ENCODE assay signal across 8 cellular contexts in the genomic region with DNA sequence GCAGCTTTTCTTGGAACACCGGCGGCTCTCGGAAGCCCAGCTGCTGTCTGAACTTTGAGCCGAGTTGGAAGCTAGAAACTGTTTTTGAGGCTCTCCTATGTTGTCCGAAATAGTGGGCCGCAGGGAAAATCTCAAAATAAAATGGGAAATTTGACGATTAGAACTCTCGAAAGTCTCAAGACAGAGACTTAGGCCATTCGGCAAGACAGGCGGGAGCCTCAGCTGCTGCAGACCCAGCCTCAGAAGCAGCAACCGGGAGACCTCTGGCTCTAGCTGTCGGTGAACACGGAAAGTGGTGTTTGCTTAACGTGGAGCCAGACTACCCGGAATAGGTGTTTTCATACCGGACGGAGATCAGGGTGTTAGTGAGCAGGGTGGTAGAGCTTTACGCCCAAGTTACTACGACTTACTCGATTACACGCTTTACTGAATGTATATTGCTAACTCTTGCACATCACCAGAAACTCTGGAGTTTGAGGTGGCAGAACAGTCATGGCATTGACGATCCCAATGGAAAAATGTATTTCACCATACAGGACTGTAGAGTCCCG. TPM values are rescaled to one million over a fixed set of nuclear protein-coding genes. Genes with fewer than 3 reads are reported as not detected.
DNase-seq lines count a peak whose midpoint lies in the region; ATAC-seq and TF ChIP-seq lines count a peak whose summit lies in the region.

No MANE protein-coding gene starts in this region.

- H3K4me3 ChIP-seq in GM23338 = peak overlapping the region; percentile 87
- H3K4me3 ChIP-seq in WI38 (ENCODE audit: low read depth, low read length) = peak overlapping the region; percentile 82
- peak overlapping the region; percentile 84 for H3K4me3 ChIP-seq in cardiac muscle cell
- H3K4me3 ChIP-seq in skeletal muscle cell (ENCODE audit: low read depth, low read length) = peak overlapping the region; percentile 96

- TF ChIP-seq CTCF in CD14-positive monocyte (IDR thresholded peaks at IDR 0.05) = no peak
- no peak for TF ChIP-seq CTCF in GM23338 (conservative IDR thresholded peaks at IDR 0.05; ENCODE audit: low read depth in 2 of 2)
- no peak for TF ChIP-seq CTCF in WI38 (IDR thresholded peaks at IDR 0.05; ENCODE audit: low read depth, low read length)
- no peak for TF ChIP-seq CTCF in cardiac muscle cell (IDR thresholded peaks at IDR 0.05; ENCODE audit: low read depth, low read length)

- no peaks in the 10 kb centered on the region for H3K27me3 ChIP-seq in GM23338 (ENCODE audit: insufficient read depth)
- H3K27me3 ChIP-seq in cardiac muscle cell = no peaks in the 10 kb centered on the region

- intact Hi-C loops in CD14-positive monocyte (cut with micrococcal nuclease) = loop anchor here in 1 of 2 donors (5.0 kb wide), 1 partner anchor 84 kb away; a partner anchor contains a TSS

- H3K27ac ChIP-seq in GM23338 (ENCODE audit: low read depth) (peak overlapping the region; percentile 98), cardiac muscle cell (peak overlapping the region; percentile 94)

- H4K20me1 ChIP-seq in GM23338 (replicated peaks; ENCODE audit: insufficient read depth) = peaks cover 12% of the 10 kb centered on the region

- H3K27ac Mint-ChIP-seq in CD14-positive monocyte (peak overlapping the region; percentile 91 to 97 (median 95)), GM23338 (peak overlapping the region; percentile 98)

- H3K4me2 ChIP-seq in GM23338 = peak overlapping the region; percentile 85

- H3K9me3 ChIP-seq in cardiac muscle cell (ENCODE audit: low read depth) = no peaks in the 10 kb centered on the region

- H3K9me3 Mint-ChIP-seq in CD14-positive monocyte = no peaks in the 10 kb centered on the region
- no peaks in the 10 kb centered on the region; the same call in 2 of the 3 replicates for H3K9me3 Mint-ChIP-seq in GM23338

- H3K9me2 ChIP-seq in GM23338 (ENCODE audit: insufficient read depth) = no peaks in the 10 kb centered on the region

- peaks cover 22% of the 10 kb centered on the region for H3K36me3 ChIP-seq in GM23338 (ENCODE audit: insufficient read depth)
- peaks cover 40% of the 10 kb centered on the region for H3K36me3 ChIP-seq in cardiac muscle cell

- peak overlapping the region; percentile 23; the same call in 1 of the 2 replicates for H2AFZ ChIP-seq in GM23338

- peaks cover 0 to 2% (median 0%) of the 10 kb centered on the region in 3 donors for H3K27me3 Mint-ChIP-seq in CD14-positive monocyte (ENCODE audit: low read depth in 3 of 3)
- H3K27me3 Mint-ChIP-seq in GM23338 (ENCODE audit: insufficient read depth, low read depth, poor library complexity) = peaks cover 11% of the 10 kb centered on the region

- H3K36me3 Mint-ChIP-seq in CD14-positive monocyte (peaks cover 45 to 69% of the 10 kb centered on the region in 2 donors), GM23338 (ENCODE audit: low read depth) (peaks cover 65% of the 10 kb centered on the region)

- H3K79me2 ChIP-seq in GM23338 (replicated peaks; ENCODE audit: insufficient read depth) = peaks cover 10% of the 10 kb centered on the region; the same call in 1 of the 2 replicates

- DNase-seq in CD14-positive monocyte (ENCODE audit: low spot score) = no peak
- DNase-seq in GM23338 (ENCODE audit: low spot score) = no peak
- no peak for DNase-seq in cardiac muscle cell (ENCODE audit: low read depth in 1 of 2, low spot score in 1 of 2)
- no peak for DNase-seq in skeletal muscle cell (ENCODE audit: low read depth)
- no peak for DNase-seq in NCI-H748 treated with DMSO at 0.1 percent for 48 hours (lab: John Stamatoyannopoulos, UW)

- H3K4me3 Mint-ChIP-seq in CD14-positive monocyte = peak overlapping the region; percentile 88 to 94
- H3K4me3 Mint-ChIP-seq in GM23338 = peak overlapping the region; percentile 89

- H3F3A ChIP-seq in GM23338 (replicated peaks; ENCODE audit: low read depth) = peaks cover 26% of the 10 kb centered on the region; the same call in 1 of the 2 replicates

- ATAC-seq in GM23338 (peak; percentile 13), HG02973 (IDR thresholded peaks at IDR 0.05; ENCODE audit: unreplicated experiment) (no peak), GM18870 (IDR thresholded peaks at IDR 0.05; ENCODE audit: unreplicated experiment) (no peak)

- H3K4me1 ChIP-seq in GM23338 (ENCODE audit: insufficient read depth) (peaks cover 13% of the 10 kb centered on the region; the same call in 1 of the 2 replicates), cardiac muscle cell (ENCODE audit: low read depth) (peaks cover 6% of the 10 kb centered on the region)

- H3K4me1 Mint-ChIP-seq in CD14-positive monocyte = peaks cover 18% of the 10 kb centered on the region
- H3K4me1 Mint-ChIP-seq in GM23338 = peaks cover 12% of the 10 kb centered on the region

TF ChIP-seq in GM23338, 12 proteins besides CTCF, POLR2A, EP300 and RAD21 (continues in another document):
- TF ChIP-seq, protein P1, sequence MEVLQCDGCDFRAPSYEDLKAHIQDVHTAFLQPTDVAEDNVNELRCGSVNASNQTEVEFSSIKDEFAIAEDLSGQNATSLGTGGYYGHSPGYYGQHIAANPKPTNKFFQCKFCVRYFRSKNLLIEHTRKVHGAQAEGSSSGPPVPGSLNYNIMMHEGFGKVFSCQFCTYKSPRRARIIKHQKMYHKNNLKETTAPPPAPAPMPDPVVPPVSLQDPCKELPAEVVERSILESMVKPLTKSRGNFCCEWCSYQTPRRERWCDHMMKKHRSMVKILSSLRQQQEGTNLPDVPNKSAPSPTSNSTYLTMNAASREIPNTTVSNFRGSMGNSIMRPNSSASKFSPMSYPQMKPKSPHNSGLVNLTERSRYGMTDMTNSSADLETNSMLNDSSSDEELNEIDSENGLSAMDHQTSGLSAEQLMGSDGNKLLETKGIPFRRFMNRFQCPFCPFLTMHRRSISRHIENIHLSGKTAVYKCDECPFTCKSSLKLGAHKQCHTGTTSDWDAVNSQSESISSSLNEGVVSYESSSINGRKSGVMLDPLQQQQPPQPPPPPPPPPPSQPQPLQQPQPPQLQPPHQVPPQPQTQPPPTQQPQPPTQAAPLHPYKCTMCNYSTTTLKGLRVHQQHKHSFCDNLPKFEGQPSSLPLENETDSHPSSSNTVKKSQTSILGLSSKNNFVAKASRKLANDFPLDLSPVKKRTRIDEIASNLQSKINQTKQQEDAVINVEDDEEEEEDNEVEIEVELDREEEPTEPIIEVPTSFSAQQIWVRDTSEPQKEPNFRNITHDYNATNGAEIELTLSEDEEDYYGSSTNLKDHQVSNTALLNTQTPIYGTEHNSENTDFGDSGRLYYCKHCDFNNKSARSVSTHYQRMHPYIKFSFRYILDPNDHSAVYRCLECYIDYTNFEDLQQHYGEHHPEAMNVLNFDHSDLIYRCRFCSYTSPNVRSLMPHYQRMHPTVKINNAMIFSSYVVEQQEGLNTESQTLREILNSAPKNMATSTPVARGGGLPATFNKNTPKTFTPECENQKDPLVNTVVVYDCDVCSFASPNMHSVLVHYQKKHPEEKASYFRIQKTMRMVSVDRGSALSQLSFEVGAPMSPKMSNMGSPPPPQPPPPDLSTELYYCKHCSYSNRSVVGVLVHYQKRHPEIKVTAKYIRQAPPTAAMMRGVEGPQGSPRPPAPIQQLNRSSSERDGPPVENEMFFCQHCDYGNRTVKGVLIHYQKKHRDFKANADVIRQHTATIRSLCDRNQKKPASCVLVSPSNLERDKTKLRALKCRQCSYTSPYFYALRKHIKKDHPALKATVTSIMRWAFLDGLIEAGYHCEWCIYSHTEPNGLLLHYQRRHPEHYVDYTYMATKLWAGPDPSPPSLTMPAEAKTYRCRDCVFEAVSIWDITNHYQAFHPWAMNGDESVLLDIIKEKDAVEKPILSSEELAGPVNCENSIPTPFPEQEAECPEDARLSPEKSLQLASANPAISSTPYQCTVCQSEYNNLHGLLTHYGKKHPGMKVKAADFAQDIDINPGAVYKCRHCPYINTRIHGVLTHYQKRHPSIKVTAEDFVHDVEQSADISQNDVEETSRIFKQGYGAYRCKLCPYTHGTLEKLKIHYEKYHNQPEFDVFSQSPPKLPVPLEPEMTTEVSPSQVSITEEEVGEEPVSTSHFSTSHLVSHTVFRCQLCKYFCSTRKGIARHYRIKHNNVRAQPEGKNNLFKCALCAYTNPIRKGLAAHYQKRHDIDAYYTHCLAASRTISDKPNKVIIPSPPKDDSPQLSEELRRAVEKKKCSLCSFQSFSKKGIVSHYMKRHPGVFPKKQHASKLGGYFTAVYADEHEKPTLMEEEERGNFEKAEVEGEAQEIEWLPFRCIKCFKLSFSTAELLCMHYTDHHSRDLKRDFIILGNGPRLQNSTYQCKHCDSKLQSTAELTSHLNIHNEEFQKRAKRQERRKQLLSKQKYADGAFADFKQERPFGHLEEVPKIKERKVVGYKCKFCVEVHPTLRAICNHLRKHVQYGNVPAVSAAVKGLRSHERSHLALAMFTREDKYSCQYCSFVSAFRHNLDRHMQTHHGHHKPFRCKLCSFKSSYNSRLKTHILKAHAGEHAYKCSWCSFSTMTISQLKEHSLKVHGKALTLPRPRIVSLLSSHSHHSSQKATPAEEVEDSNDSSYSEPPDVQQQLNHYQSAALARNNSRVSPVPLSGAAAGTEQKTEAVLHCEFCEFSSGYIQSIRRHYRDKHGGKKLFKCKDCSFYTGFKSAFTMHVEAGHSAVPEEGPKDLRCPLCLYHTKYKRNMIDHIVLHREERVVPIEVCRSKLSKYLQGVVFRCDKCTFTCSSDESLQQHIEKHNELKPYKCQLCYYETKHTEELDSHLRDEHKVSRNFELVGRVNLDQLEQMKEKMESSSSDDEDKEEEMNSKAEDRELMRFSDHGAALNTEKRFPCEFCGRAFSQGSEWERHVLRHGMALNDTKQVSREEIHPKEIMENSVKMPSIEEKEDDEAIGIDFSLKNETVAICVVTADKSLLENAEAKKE (CRISPR knock-in tag; IDR thresholded peaks at IDR 0.05) = no peak
- TF ChIP-seq JUNB (IDR thresholded peaks at IDR 0.05; ENCODE audit: unreplicated experiment) = no peak

RNA-seq across cellular contexts. Expression of a gene that starts 0.4 kb away (rescaled TPM):
- polyA plus RNA-seq in CD14-positive monocyte = 10 to 100 TPM; 32.9 to 42.9 TPM
- 129 and 131 TPM in 2 replicates for total RNA-seq in GM23338 (2014; rRNA removed; shearing (Covaris generic))
- polyA plus RNA-seq in GM23338 (2016; fragmentation: Nextera tagmentation; extraction: Ambion mirVana) = 31.4 and 42.3 TPM in 2 replicates
- total RNA-seq in cardiac muscle cell = 114 and 244 TPM in 2 replicates
- 157 and 169 TPM in 2 replicates for polyA plus RNA-seq in cardiac muscle cell

RNA-seq across cellular contexts. Expression of a gene that starts 21.9 kb away (rescaled TPM):
- polyA plus RNA-seq in CD14-positive monocyte = under 1 TPM; 0.52 to 0.53 TPM
- 9.7 and 17.0 TPM in 2 replicates for total RNA-seq in GM23338 (2014; rRNA removed; shearing (Covaris generic))
- polyA plus RNA-seq in GM23338 (2016; fragmentation: Nextera tagmentation; extraction: Ambion mirVana) = 6.2 and 11.7 TPM in 2 replicates
- total RNA-seq in cardiac muscle cell = 35.7 and 71.2 TPM in 2 replicates
- polyA plus RNA-seq in cardiac muscle cell = 42.2 and 70.6 TPM in 2 replicates

RNA-seq across cellular contexts. Expression of a gene that starts 32.9 kb away (rescaled TPM):
- polyA plus RNA-seq in CD14-positive monocyte (10 to 100 TPM; 41.1 to 41.3 TPM), GM23338 (2016; fragmentation: Nextera tagmentation; extraction: Ambion mirVana) (128 and 131 TPM in 2 replicates), cardiac muscle cell (62.2 and 98.8 TPM in 2 replicates)
- 131 and 166 TPM in 2 replicates for total RNA-seq in GM23338 (2014; rRNA removed; shearing (Covaris generic))
- total RNA-seq in cardiac muscle cell = 66.3 and 94.3 TPM in 2 replicates
